2 cellular contexts compared by ENCODE assay signal in the genomic region with DNA sequence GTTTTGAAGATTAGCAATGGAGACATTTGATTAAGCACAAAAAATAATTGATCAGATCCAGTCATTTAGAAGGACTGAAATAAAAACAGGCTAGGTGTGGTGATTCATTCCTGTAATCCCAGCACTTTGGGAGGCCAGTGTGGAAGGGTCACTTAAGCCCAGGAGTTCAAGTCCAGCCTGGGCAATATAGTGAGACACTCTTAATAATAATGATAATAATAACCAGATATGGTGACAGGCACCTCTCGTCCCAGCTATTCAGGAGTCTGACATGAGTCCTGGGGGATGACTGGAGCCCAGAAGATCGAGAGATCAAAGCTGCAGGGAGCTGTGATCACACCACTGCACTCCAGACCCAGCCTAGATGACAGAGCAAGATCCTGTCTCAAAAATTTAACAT.
TF ChIP-seq lines count a peak whose summit lies in the region.

No MANE protein-coding gene starts in this region.

TF ChIP-seq in SK-N-SH, 30 proteins besides CTCF, POLR2A, EP300 and RAD21 (continued from another document):
- TF ChIP-seq USF2 (IDR thresholded peaks at IDR 0.05; ENCODE audit: borderline replicate concordance, low read depth, low read length) (no peak), SIN3A (IDR thresholded peaks at IDR 0.05; ENCODE audit: borderline replicate concordance, low read depth, low read length) (no peak), IRF3 (IDR thresholded peaks at IDR 0.05; ENCODE audit: low read depth, low read length) (no peak), RCOR1 (IDR thresholded peaks at IDR 0.05; ENCODE audit: low read length) (no peak), YY1 (IDR thresholded peaks at IDR 0.05; ENCODE audit: low read depth) (no peak), NFIC (IDR thresholded peaks at IDR 0.05; ENCODE audit: borderline replicate concordance) (no peak), TEAD4 (IDR thresholded peaks at IDR 0.05; ENCODE audit: borderline replicate concordance, insufficient read depth) (no peak), GATA2 (CRISPR knock-in tag; IDR thresholded peaks at IDR 0.05) (no peak)
- TF ChIP-seq, protein P1, sequence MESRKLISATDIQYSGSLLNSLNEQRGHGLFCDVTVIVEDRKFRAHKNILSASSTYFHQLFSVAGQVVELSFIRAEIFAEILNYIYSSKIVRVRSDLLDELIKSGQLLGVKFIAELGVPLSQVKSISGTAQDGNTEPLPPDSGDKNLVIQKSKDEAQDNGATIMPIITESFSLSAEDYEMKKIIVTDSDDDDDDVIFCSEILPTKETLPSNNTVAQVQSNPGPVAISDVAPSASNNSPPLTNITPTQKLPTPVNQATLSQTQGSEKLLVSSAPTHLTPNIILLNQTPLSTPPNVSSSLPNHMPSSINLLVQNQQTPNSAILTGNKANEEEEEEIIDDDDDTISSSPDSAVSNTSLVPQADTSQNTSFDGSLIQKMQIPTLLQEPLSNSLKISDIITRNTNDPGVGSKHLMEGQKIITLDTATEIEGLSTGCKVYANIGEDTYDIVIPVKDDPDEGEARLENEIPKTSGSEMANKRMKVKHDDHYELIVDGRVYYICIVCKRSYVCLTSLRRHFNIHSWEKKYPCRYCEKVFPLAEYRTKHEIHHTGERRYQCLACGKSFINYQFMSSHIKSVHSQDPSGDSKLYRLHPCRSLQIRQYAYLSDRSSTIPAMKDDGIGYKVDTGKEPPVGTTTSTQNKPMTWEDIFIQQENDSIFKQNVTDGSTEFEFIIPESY (IDR thresholded peaks at IDR 0.05; ENCODE audit: borderline replicate concordance, low read depth) = no peak
TF ChIP-seq in SK-N-SH: peak in this region for 0.

TF ChIP-seq in SK-N-SH treated with all-trans-retinoic acid at 6 μM for 48 hours, 23 proteins besides CTCF, POLR2A, EP300 and RAD21 (continued from another document):
- TF ChIP-seq ZNF8 (CRISPR knock-in tag; IDR thresholded peaks at IDR 0.05) = no peak
- no peak for TF ChIP-seq ZFP30 (CRISPR knock-in tag; IDR thresholded peaks at IDR 0.05)
- TF ChIP-seq TCF4 (CRISPR knock-in tag; IDR thresholded peaks at IDR 0.05; ENCODE audit: borderline replicate concordance) = no peak
- no peak for TF ChIP-seq BACH2 (CRISPR knock-in tag; IDR thresholded peaks at IDR 0.05; ENCODE audit: borderline replicate concordance)
- no peak for TF ChIP-seq OSR1 (CRISPR knock-in tag; IDR thresholded peaks at IDR 0.05)
